Comparison of ENCODE assay signal across 1 cellular context in the genomic region with DNA sequence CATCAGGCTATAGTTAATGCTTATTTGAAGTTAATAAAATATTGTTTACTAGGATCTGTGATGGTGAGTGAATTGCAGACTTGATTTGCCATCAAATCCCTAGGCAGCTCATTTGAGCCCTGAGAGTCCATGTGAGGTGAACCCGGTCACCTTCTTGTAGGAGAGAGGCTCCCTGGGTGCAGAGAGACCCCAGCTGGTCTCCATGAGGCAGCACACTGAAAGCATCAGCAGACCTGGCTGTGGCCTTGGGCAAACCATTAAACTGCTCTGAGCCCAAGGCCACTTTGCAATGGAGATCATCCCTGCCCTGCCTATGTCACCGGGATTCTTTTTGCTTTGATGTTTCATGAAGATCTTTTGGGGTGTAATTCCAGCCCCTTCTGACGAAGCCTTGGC.
TF ChIP-seq lines count a peak whose summit lies in the region.

No MANE protein-coding gene starts in this region.

TF ChIP-seq in K562, 482 proteins besides CTCF, POLR2A, EP300 and RAD21 (continued from another document):
- 0 out of 2 replicates have a peak, but pooled peaks have one; percentile 38 for TF ChIP-seq SMC3 (conservative IDR thresholded peaks at IDR 0.05; ENCODE audit: insufficient read depth, low read depth, low read length)
- no peak for TF ChIP-seq CREM (IDR thresholded peaks at IDR 0.05; ENCODE audit: low read depth)
- no peak for TF ChIP-seq ETV6 (IDR thresholded peaks at IDR 0.05; ENCODE audit: borderline replicate concordance in 1 of 2, low read depth in 2 of 2, low read length in 1 of 2)
- TF ChIP-seq ETV6 (CRISPR knock-in tag; IDR thresholded peaks at IDR 0.05; ENCODE audit: borderline replicate concordance) = no peak
- TF ChIP-seq, protein P1, sequence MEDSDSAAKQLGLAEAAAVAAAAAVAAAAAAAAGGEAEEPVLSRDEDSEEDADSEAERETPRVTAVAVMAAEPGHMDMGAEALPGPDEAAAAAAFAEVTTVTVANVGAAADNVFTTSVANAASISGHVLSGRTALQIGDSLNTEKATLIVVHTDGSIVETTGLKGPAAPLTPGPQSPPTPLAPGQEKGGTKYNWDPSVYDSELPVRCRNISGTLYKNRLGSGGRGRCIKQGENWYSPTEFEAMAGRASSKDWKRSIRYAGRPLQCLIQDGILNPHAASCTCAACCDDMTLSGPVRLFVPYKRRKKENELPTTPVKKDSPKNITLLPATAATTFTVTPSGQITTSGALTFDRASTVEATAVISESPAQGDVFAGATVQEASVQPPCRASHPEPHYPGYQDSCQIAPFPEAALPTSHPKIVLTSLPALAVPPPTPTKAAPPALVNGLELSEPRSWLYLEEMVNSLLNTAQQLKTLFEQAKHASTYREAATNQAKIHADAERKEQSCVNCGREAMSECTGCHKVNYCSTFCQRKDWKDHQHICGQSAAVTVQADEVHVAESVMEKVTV (CRISPR knock-in tag; IDR thresholded peaks at IDR 0.05) = peak; percentile 37; the same call in 1 of the 2 replicates
- no peak for TF ChIP-seq ZNF263 (CRISPR knock-in tag; IDR thresholded peaks at IDR 0.05; ENCODE audit: borderline replicate concordance)
- TF ChIP-seq, protein P2, sequence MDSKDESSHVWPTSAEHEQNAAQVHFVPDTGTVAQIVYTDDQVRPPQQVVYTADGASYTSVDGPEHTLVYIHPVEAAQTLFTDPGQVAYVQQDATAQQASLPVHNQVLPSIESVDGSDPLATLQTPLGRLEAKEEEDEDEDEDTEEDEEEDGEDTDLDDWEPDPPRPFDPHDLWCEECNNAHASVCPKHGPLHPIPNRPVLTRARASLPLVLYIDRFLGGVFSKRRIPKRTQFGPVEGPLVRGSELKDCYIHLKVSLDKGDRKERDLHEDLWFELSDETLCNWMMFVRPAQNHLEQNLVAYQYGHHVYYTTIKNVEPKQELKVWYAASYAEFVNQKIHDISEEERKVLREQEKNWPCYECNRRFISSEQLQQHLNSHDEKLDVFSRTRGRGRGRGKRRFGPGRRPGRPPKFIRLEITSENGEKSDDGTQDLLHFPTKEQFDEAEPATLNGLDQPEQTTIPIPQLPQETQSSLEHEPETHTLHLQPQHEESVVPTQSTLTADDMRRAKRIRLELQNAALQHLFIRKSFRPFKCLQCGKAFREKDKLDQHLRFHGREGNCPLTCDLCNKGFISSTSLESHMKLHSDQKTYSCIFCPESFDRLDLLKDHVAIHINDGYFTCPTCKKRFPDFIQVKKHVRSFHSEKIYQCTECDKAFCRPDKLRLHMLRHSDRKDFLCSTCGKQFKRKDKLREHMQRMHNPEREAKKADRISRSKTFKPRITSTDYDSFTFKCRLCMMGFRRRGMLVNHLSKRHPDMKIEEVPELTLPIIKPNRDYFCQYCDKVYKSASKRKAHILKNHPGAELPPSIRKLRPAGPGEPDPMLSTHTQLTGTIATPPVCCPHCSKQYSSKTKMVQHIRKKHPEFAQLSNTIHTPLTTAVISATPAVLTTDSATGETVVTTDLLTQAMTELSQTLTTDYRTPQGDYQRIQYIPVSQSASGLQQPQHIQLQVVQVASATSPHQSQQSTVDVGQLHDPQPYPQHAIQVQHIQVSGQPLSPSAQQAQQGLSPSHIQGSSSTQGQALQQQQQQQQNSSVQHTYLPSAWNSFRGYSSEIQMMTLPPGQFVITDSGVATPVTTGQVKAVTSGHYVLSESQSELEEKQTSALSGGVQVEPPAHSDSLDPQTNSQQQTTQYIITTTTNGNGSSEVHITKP (IDR thresholded peaks at IDR 0.05; ENCODE audit: partially characterized antibody) = no peak
- 0 out of 2 replicates have a peak, but pooled peaks have one; percentile 27 for TF ChIP-seq CC2D1A (IDR thresholded peaks at IDR 0.05)
- TF ChIP-seq BRD4 (IDR thresholded peaks at IDR 0.05) = no peak
- TF ChIP-seq, protein P3, sequence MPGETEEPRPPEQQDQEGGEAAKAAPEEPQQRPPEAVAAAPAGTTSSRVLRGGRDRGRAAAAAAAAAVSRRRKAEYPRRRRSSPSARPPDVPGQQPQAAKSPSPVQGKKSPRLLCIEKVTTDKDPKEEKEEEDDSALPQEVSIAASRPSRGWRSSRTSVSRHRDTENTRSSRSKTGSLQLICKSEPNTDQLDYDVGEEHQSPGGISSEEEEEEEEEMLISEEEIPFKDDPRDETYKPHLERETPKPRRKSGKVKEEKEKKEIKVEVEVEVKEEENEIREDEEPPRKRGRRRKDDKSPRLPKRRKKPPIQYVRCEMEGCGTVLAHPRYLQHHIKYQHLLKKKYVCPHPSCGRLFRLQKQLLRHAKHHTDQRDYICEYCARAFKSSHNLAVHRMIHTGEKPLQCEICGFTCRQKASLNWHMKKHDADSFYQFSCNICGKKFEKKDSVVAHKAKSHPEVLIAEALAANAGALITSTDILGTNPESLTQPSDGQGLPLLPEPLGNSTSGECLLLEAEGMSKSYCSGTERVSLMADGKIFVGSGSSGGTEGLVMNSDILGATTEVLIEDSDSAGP (CRISPR knock-in tag; IDR thresholded peaks at IDR 0.05) = no peak
- no peak for TF ChIP-seq CAMTA2 (CRISPR knock-in tag; conservative IDR thresholded peaks at IDR 0.05)
- no peak for TF ChIP-seq KAT8 (IDR thresholded peaks at IDR 0.05; ENCODE audit: low read depth)
- TF ChIP-seq STAG1 (CRISPR knock-in tag; IDR thresholded peaks at IDR 0.05; ENCODE audit: borderline replicate concordance) = peak; percentile 36; the same call in 1 of the 2 replicates
- no peak for TF ChIP-seq MCM5 (IDR thresholded peaks at IDR 0.05; ENCODE audit: low read depth)
- TF ChIP-seq, protein P4, sequence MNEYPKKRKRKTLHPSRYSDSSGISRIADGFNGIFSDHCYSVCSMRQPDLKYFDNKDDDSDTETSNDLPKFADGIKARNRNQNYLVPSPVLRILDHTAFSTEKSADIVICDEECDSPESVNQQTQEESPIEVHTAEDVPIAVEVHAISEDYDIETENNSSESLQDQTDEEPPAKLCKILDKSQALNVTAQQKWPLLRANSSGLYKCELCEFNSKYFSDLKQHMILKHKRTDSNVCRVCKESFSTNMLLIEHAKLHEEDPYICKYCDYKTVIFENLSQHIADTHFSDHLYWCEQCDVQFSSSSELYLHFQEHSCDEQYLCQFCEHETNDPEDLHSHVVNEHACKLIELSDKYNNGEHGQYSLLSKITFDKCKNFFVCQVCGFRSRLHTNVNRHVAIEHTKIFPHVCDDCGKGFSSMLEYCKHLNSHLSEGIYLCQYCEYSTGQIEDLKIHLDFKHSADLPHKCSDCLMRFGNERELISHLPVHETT (CRISPR knock-in tag; conservative IDR thresholded peaks at IDR 0.05 in 1 of 2, IDR thresholded peaks at IDR 0.05 in 1 of 2) = no peak
- TF ChIP-seq ZNF174 (CRISPR knock-in tag; IDR thresholded peaks at IDR 0.05) = no peak
- TF ChIP-seq KAT2B (IDR thresholded peaks at IDR 0.05; ENCODE audit: low read depth, low read length) = no peak
- TF ChIP-seq WHSC1 (IDR thresholded peaks at IDR 0.05; ENCODE audit: low read length) = no peak
- no peak for TF ChIP-seq TFAM (CRISPR knock-in tag; conservative IDR thresholded peaks at IDR 0.05)
- no peak for TF ChIP-seq SP1 (CRISPR knock-in tag; IDR thresholded peaks at IDR 0.05)
- TF ChIP-seq MTF1 (CRISPR knock-in tag; IDR thresholded peaks at IDR 0.05; ENCODE audit: borderline replicate concordance) = no peak
- peak in 1 of 2 experiments; percentile 34; a peak in 1 of 4 replicates for TF ChIP-seq TBL1XR1 (IDR thresholded peaks at IDR 0.05; ENCODE audit: low read length in 2 of 2)
- TF ChIP-seq, protein P5, sequence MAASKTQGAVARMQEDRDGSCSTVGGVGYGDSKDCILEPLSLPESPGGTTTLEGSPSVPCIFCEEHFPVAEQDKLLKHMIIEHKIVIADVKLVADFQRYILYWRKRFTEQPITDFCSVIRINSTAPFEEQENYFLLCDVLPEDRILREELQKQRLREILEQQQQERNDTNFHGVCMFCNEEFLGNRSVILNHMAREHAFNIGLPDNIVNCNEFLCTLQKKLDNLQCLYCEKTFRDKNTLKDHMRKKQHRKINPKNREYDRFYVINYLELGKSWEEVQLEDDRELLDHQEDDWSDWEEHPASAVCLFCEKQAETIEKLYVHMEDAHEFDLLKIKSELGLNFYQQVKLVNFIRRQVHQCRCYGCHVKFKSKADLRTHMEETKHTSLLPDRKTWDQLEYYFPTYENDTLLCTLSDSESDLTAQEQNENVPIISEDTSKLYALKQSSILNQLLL (CRISPR knock-in tag; IDR thresholded peaks at IDR 0.05; ENCODE audit: borderline replicate concordance) = no peak
- TF ChIP-seq, protein P6, sequence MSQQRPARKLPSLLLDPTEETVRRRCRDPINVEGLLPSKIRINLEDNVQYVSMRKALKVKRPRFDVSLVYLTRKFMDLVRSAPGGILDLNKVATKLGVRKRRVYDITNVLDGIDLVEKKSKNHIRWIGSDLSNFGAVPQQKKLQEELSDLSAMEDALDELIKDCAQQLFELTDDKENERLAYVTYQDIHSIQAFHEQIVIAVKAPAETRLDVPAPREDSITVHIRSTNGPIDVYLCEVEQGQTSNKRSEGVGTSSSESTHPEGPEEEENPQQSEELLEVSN (IDR thresholded peaks at IDR 0.05; ENCODE audit: borderline replicate concordance in 1 of 2, extremely low read depth in 1 of 2, insufficient read depth in 1 of 2, insufficient read length in 1 of 2, low read depth in 1 of 2, low read length in 1 of 2, poor library complexity in 1 of 2, severe bottlenecking in 1 of 2) = no peak
- TF ChIP-seq, protein P7, sequence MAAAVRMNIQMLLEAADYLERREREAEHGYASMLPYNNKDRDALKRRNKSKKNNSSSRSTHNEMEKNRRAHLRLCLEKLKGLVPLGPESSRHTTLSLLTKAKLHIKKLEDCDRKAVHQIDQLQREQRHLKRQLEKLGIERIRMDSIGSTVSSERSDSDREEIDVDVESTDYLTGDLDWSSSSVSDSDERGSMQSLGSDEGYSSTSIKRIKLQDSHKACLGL (CRISPR knock-in tag; IDR thresholded peaks at IDR 0.05; ENCODE audit: borderline replicate concordance, poor library complexity, severe bottlenecking) = no peak
